Comparison of ENCODE assay signal across 34 cellular contexts in genomic region chr7:79064187-79064823, GRCh38.
"Had no signal": no experiment of that assay in that cellular context is flagged by ENCODE, and none has a peak within 500 bp of the region (broad histone marks: within the 10 kb centered on the region; RNA-seq: fewer than 3 reads in every experiment).

No MANE protein-coding gene starts in this region.

- H3K27me3 Mint-ChIP-seq: activated CD8-positive, alpha-beta T cell treated with anti-CD3 and anti-CD28 coated beads for 36 hours; activated naive CD4-positive, alpha-beta T cell treated with anti-CD3 and anti-CD28 coated beads, Interleukin-2, amount 50 U/mL, for 24 hours; activated naive CD8-positive, alpha-beta T cell treated with anti-CD3 and anti-CD28 coated beads, Interleukin-2, amount 50 U/mL, for 24 hours; effector memory CD8-positive, alpha-beta T cell; stimulated activated memory B cell treated with anti-CD40 and anti-IgM and Interleukin-4, amounts not matched to agents 10 μg/mL and 1 μg/mL and 100 μg/mL, for 72 hours; stimulated activated naive CD8-positive, alpha-beta T cell treated with anti-CD3 and anti-CD28 coated beads, Interleukin-15, amount 100 ng/mL, for 72 hours; T-helper 17 cell; type B pancreatic cell had no signal

- ATAC-seq: activated CD8-positive, alpha-beta T cell treated with anti-CD3 and anti-CD28 coated beads for 36 hours; activated naive CD8-positive, alpha-beta T cell treated with anti-CD3 and anti-CD28 coated beads, Interleukin-2, amount 50 U/mL, for 24 hours; effector memory CD8-positive, alpha-beta T cell; left lung; stimulated activated memory B cell treated with anti-CD40 and anti-IgM and Interleukin-4, amounts not matched to agents 10 μg/mL and 1 μg/mL and 100 μg/mL, for 72 hours; stimulated activated naive CD8-positive, alpha-beta T cell treated with anti-CD3 and anti-CD28 coated beads, Interleukin-15, amount 100 ng/mL, for 72 hours; T-helper 17 cell; WTC11 had no signal

- H3K4me1 Mint-ChIP-seq: activated naive CD4-positive, alpha-beta T cell treated with anti-CD3 and anti-CD28 coated beads, Interleukin-2, amount 50 U/mL, for 24 hours; activated naive CD8-positive, alpha-beta T cell treated with anti-CD3 and anti-CD28 coated beads, Interleukin-2, amount 50 U/mL, for 24 hours; brain; immature natural killer cell; nephron; stimulated activated memory B cell treated with anti-CD40 and anti-IgM and Interleukin-4, amounts not matched to agents 10 μg/mL and 1 μg/mL and 100 μg/mL, for 72 hours; stimulated activated naive CD8-positive, alpha-beta T cell treated with anti-CD3 and anti-CD28 coated beads, Interleukin-15, amount 100 ng/mL, for 72 hours; T-helper 17 cell had no signal

- H3K9me3 Mint-ChIP-seq: type B pancreatic cell, WTC11 had no signal

- H3K27ac Mint-ChIP-seq: activated CD8-positive, alpha-beta T cell treated with anti-CD3 and anti-CD28 coated beads for 36 hours; activated naive CD4-positive, alpha-beta T cell treated with anti-CD3 and anti-CD28 coated beads, Interleukin-2, amount 50 U/mL, for 24 hours; activated naive CD8-positive, alpha-beta T cell treated with anti-CD3 and anti-CD28 coated beads, Interleukin-2, amount 50 U/mL, for 24 hours; activated T-helper 2 cell treated with anti-CD3 and anti-CD28 coated beads, Interferon-gamma antibody, Interleukin-2, Interleukin-4, amounts not matched to agents 10 μg/mL and 5 μg/mL and 100 μg/mL, durations not matched to agents 14 hours and 24 hours and 36 hours; effector memory CD8-positive, alpha-beta T cell; immature natural killer cell; nephron; stimulated activated memory B cell treated with anti-CD40 and anti-IgM and Interleukin-4, amounts not matched to agents 10 μg/mL and 1 μg/mL and 100 μg/mL, for 72 hours; stimulated activated naive CD8-positive, alpha-beta T cell treated with anti-CD3 and anti-CD28 coated beads, Interleukin-15, amount 100 ng/mL, for 72 hours; T-helper 17 cell; type B pancreatic cell; WTC11 had no signal

- H3K4me3 ChIP-seq: cardiac muscle cell, left lung, lung, sigmoid colon, smooth muscle cell, vagina had no signal

- H3K36me3 Mint-ChIP-seq: activated naive CD4-positive, alpha-beta T cell treated with anti-CD3 and anti-CD28 coated beads, Interleukin-2, amount 50 U/mL, for 24 hours; immature natural killer cell; stimulated activated memory B cell treated with anti-CD40 and anti-IgM and Interleukin-4, amounts not matched to agents 10 μg/mL and 1 μg/mL and 100 μg/mL, for 72 hours; type B pancreatic cell; WTC11 had no signal

- DNase-seq: activated CD4-positive, alpha-beta T cell treated with anti-CD3 and anti-CD28 coated beads for 1 hour; activated CD4-positive, alpha-beta T cell treated with anti-CD3 and anti-CD28 coated beads, Interleukin-2, amount 50 U/mL, for 1 hour; activated CD8-positive, alpha-beta T cell treated with anti-CD3 and anti-CD28 coated beads for 36 hours; activated naive CD8-positive, alpha-beta T cell treated with anti-CD3 and anti-CD28 coated beads, Interleukin-2, amount 50 U/mL, for 24 hours; activated T-cell treated with anti-CD3 and anti-CD28 coated beads, Interleukin-2, amount 50 U/mL, for 48 hours; amygdala; cortex of kidney; effector memory CD8-positive, alpha-beta T cell; erythroblast; foreskin fibroblast; head of caudate nucleus; hypothalamus; immature natural killer cell; left lung; mesendoderm; posterior cingulate gyrus; sigmoid colon; stimulated activated CD4-positive, alpha-beta T cell treated with anti-CD3 and anti-CD28 coated beads, Interleukin-1b, Interleukin-23, amount 100 ng/mL, for 48 hours; stimulated activated CD4-positive, alpha-beta T cell treated with anti-CD3 and anti-CD28 coated beads, Interleukin-4, amount 100 ng/mL, for 4 hours; stimulated activated CD8-positive, alpha-beta memory T cell treated with anti-CD3 and anti-CD28 coated beads, Interleukin-4, amount 100 ng/mL, for 48 hours; stimulated activated naive CD8-positive, alpha-beta T cell treated with anti-CD3 and anti-CD28 coated beads, Interleukin-15, amount 100 ng/mL, for 72 hours; substantia nigra; T-helper 17 cell had no signal

- H3K36me3 ChIP-seq: cardiac muscle cell, left lung, sigmoid colon, vagina had no signal

- H3K4me2 ChIP-seq: smooth muscle cell had no signal

- H3K4me3 Mint-ChIP-seq: activated CD8-positive, alpha-beta T cell treated with anti-CD3 and anti-CD28 coated beads for 36 hours; activated naive CD4-positive, alpha-beta T cell treated with anti-CD3 and anti-CD28 coated beads, Interleukin-2, amount 50 U/mL, for 24 hours; activated naive CD8-positive, alpha-beta T cell treated with anti-CD3 and anti-CD28 coated beads, Interleukin-2, amount 50 U/mL, for 24 hours; brain; effector memory CD8-positive, alpha-beta T cell; immature natural killer cell; nephron; stimulated activated memory B cell treated with anti-CD40 and anti-IgM and Interleukin-4, amounts not matched to agents 10 μg/mL and 1 μg/mL and 100 μg/mL, for 72 hours; stimulated activated naive CD8-positive, alpha-beta T cell treated with anti-CD3 and anti-CD28 coated beads, Interleukin-15, amount 100 ng/mL, for 72 hours; T-helper 17 cell; type B pancreatic cell; WTC11 had no signal

- H3K4me1 ChIP-seq: left lung, sigmoid colon, vagina had no signal

- H3K27me3 ChIP-seq: cardiac muscle cell, left lung, sigmoid colon, vagina had no signal

- H3K27ac ChIP-seq: cardiac muscle cell, left lung, sigmoid colon, vagina had no signal

- H3K9me3 ChIP-seq: vagina had no signal
